Comparison of ENCODE assay signal across 1 cellular context in the genomic region with DNA sequence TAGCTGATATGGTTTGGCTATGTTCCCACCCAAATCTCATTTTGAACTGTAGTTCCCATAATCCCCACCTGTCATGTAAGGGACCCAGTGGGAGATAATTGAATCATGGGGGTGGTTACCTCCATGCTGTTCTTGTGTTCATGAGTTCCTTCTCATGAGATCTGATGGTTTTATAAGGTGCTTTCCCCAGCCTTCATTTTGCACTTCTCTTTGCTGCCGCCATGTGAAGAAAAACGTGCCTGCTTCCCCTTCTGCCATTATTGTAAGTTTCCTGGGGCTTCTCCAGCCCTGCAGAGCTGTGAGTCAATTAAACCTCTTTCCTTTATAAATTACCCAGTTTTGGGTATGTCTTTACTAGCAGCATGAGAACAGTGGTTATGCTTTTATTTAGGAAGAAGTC.
TF ChIP-seq lines count a peak whose summit lies in the region.

No MANE protein-coding gene starts in this region.

TF ChIP-seq in GM12878, 131 proteins besides CTCF, POLR2A, EP300 and RAD21:
- TF ChIP-seq YY1 (IDR thresholded peaks at IDR 0.05; ENCODE audit: low read depth, low read length) = peak; percentile 65; the same call in 1 of the 2 replicates
